ENCODE assay signal across 24 cellular contexts in genomic region chr13:95955719-95956118, GRCh38.
DNase-seq lines count a peak whose midpoint lies in the region; ATAC-seq, FAIRE-seq and TF ChIP-seq lines count a peak whose summit lies in the region.
"Had no signal": no experiment of that assay in that cellular context is flagged by ENCODE, and none has a peak within 500 bp of the region (broad histone marks: within the 10 kb centered on the region; RNA-seq: fewer than 3 reads in every experiment).

No MANE protein-coding gene starts in this region.

- peaks cover 0 to 7% (median 2%) of the 10 kb centered on the region in 4 experiments; a peak in 2 of 7 replicates for H3K4me1 ChIP-seq in H1 (replicated peaks in 1 of 4; ENCODE audit: control insufficient read depth in 3 of 4, insufficient read depth in 4 of 4, low read length in 3 of 4)
- H3K4me1 ChIP-seq: A549; BE2C; BLaER1 treated with 17β-estradiol and CSF1 and Interleukin-3, amounts not matched to agents 10 nM and 100 nM had no signal

- H3K4ac ChIP-seq in H1 (replicated peaks; ENCODE audit: insufficient read length, low read depth, low read length): no peak overlapping the region

- CTCF ChIA-PET in WTC11 (lab: Charles Lee) (no interaction called here), H1 (lab: Charles Lee; ENCODE audit: partially characterized antibody) (interaction anchor here (0.6 kb wide), 1 partner anchor 13 kb away, joined by 4 read pairs; no protein-coding TSS in a partner anchor)

- no peaks in the 10 kb centered on the region for H4K20me1 ChIP-seq in H1 (replicated peaks in 1 of 2; ENCODE audit: control insufficient read depth in 1 of 2, insufficient read depth in 2 of 2, low read length in 2 of 2)
- H4K20me1 ChIP-seq: BLaER1 treated with 17β-estradiol and CSF1 and Interleukin-3, amounts not matched to agents 10 nM and 100 nM had no signal

- no peak overlapping the region for H2AK5ac ChIP-seq in H1 (ENCODE audit: low read depth, low read length)

- TF ChIP-seq POLR2A in H54 (IDR thresholded peaks at IDR 0.05; ENCODE audit: low read depth, low read length) (no peak), H1 (IDR thresholded peaks at IDR 0.05; ENCODE audit: control extremely low read depth in 1 of 2, low read depth in 2 of 2, low read length in 2 of 2) (no peak)

- H3K4me2 ChIP-seq in H1 (ENCODE audit: insufficient read depth in 1 of 2, low read depth in 2 of 2, low read length in 2 of 2): no peak overlapping the region
- H3K4me2 ChIP-seq: A549; BLaER1 treated with 17β-estradiol and CSF1 and Interleukin-3, amounts not matched to agents 10 nM and 100 nM had no signal

- peak overlapping the region; percentile 44 for H2BK120ac ChIP-seq in H1 (replicated peaks; ENCODE audit: low read depth, low read length)

- H2BK12ac ChIP-seq in H1 (ENCODE audit: low read depth, low read length): no peak overlapping the region

- no peaks in the 10 kb centered on the region for H3K79me1 ChIP-seq in H1 (ENCODE audit: low read depth, low read length)

- TF ChIP-seq CTCF in WTC11 (IDR thresholded peaks at IDR 0.05) (no peak), H1 (IDR thresholded peaks at IDR 0.05; ENCODE audit: control extremely low read depth in 1 of 3, insufficient read depth in 1 of 3, low read depth in 1 of 3, low read length in 3 of 3) (no peak), osteocyte (IDR thresholded peaks at IDR 0.05) (no peak)

- no peak overlapping the region for H3K9ac ChIP-seq in H1 (replicated peaks in 1 of 4; ENCODE audit: extremely low read depth in 1 of 4, low read depth in 3 of 4, low read length in 3 of 4)
- H3K9ac ChIP-seq: BLaER1 treated with 17β-estradiol and CSF1 and Interleukin-3, amounts not matched to agents 10 nM and 100 nM had no signal

- ATAC-seq in WTC11: no peak
- ATAC-seq: A549, HCT116 had no signal

- TF ChIP-seq RAD21 in H1 (IDR thresholded peaks at IDR 0.05 in 1 of 2, conservative IDR thresholded peaks at IDR 0.05 in 1 of 2; ENCODE audit: low read depth in 2 of 2, low read length in 2 of 2): no peak

- peaks cover 83% of the 10 kb centered on the region for H3K36me3 Mint-ChIP-seq in WTC11
- H3K36me3 Mint-ChIP-seq in osteocyte (ENCODE audit: unreplicated experiment): peaks cover 35% of the 10 kb centered on the region
- H3K36me3 Mint-ChIP-seq: CD8-positive, alpha-beta memory T cell had no signal

- H3K4me1 Mint-ChIP-seq in WTC11 (peaks cover 41% of the 10 kb centered on the region), osteocyte (ENCODE audit: unreplicated experiment) (no peaks in the 10 kb centered on the region)
- H3K4me1 Mint-ChIP-seq: CD8-positive, alpha-beta memory T cell had no signal

- FAIRE-seq in H54 (lab: Jason Lieb, UNC) (peak; percentile 27), H1 (lab: Jason Lieb, UNC) (no peak)
- FAIRE-seq: A549, D721Med, GM18507 had no signal

- no peak overlapping the region for H3K23ac ChIP-seq in H1 (ENCODE audit: insufficient read length)

- H3K9me3 Mint-ChIP-seq in WTC11 (peaks cover 62% of the 10 kb centered on the region), osteocyte (ENCODE audit: unreplicated experiment) (peaks cover 21% of the 10 kb centered on the region)

- H4K8ac ChIP-seq in H1 (ENCODE audit: extremely low read depth, insufficient read depth, low read length): no peak overlapping the region

- DNase-seq in H54 (ENCODE audit: insufficient read length, low spot score) (no peak), WTC11 (ENCODE audit: low spot score) (no peak), H1 (ENCODE audit: low read depth in 1 of 2, low spot score in 2 of 2) (no peak), osteocyte (ENCODE audit: extremely low spot score, unreplicated experiment) (no peak)
- no peak for DNase-seq in activated CD4-positive, CD25-positive, alpha-beta regulatory T cell treated with anti-CD3 and anti-CD28 coated beads, Interleukin-2, amount 50 U/mL, for 72 hours
- DNase-seq in activated CD4-positive, alpha-beta T cell treated with anti-CD3 and anti-CD28 coated beads for 4 hours: no peak
- DNase-seq: 8988T; ACHN; AML-193; BE2C; CD4-positive, alpha-beta T cell; CD8-positive, alpha-beta memory T cell; DMS 273 treated with DMSO at 0.1 percent for 48 hours; DMS79; EL; GDM1; GOT3; H9 had no signal

- POLR2A ChIA-PET in WTC11 (lab: Charles Lee): no interaction called here
- POLR2A ChIA-PET in H1 (lab: Charles Lee; ENCODE audit: partially characterized antibody): no interaction called here

- H3K27ac ChIP-seq in H1 (ENCODE audit: low read depth, low read length): no peak overlapping the region
- H3K27ac ChIP-seq: A549; BLaER1 treated with 17β-estradiol and CSF1 and Interleukin-3, amounts not matched to agents 10 nM and 100 nM had no signal

- H3K9me3 ChIP-seq in H1 (ENCODE audit: insufficient read depth in 2 of 2, low read depth in 1 of 2, low read length in 1 of 2): peaks cover 4 to 25% of the 10 kb centered on the region in 2 experiments; a peak in 3 of 4 replicates
- H3K9me3 ChIP-seq: BE2C had no signal

- TF ChIP-seq EP300 in H1 (IDR thresholded peaks at IDR 0.05; ENCODE audit: borderline replicate concordance in 1 of 2, low read depth in 2 of 2, low read length in 2 of 2): no peak

- no peak overlapping the region for H2BK20ac ChIP-seq in H1 (ENCODE audit: low read length)

- H3K56ac ChIP-seq in H1 (replicated peaks; ENCODE audit: insufficient read length, low read depth, low read length): no peak overlapping the region

- H3K27me3 Mint-ChIP-seq in WTC11 (ENCODE audit: low read depth): no peaks in the 10 kb centered on the region
- H3K27me3 Mint-ChIP-seq in osteocyte (ENCODE audit: unreplicated experiment): no peaks in the 10 kb centered on the region
- H3K27me3 Mint-ChIP-seq: CD4-positive, alpha-beta T cell; CD8-positive, alpha-beta memory T cell had no signal

- H3K79me2 ChIP-seq in H1 (ENCODE audit: control insufficient read depth in 1 of 2, insufficient read depth in 2 of 2, low read length in 2 of 2): no peaks in the 10 kb centered on the region

- peak overlapping the region; percentile 42 for H4K91ac ChIP-seq in H1 (replicated peaks; ENCODE audit: insufficient read length, low read length)

- H3K27me3 ChIP-seq in H1 (replicated peaks in 1 of 4; ENCODE audit: control insufficient read depth in 3 of 4, extremely low read depth in 1 of 4, insufficient read depth in 3 of 4, low read length in 3 of 4): no peaks in the 10 kb centered on the region
- H3K27me3 ChIP-seq: BE2C; BLaER1 treated with 17β-estradiol and CSF1 and Interleukin-3, amounts not matched to agents 10 nM and 100 nM had no signal

- H3K4me3 Mint-ChIP-seq in WTC11: no peak overlapping the region
- H3K4me3 Mint-ChIP-seq in osteocyte (ENCODE audit: unreplicated experiment): no peak overlapping the region
- H3K4me3 Mint-ChIP-seq: CD14-positive monocyte; CD4-positive, alpha-beta T cell; CD8-positive, alpha-beta memory T cell; H9 had no signal

- H4K5ac ChIP-seq in H1 (ENCODE audit: insufficient read length, low read depth, low read length): no peak overlapping the region

- 94% methylated on average over 3 of the region's 3 CpGs; no CpG with 5 or more reads in 1 of the 2 experiments for WGBS in H1 (ENCODE audit: extremely low coverage in 1 of 2, insufficient coverage in 1 of 2, insufficient read length in 1 of 2, insufficient replicate concordance in 2 of 2, low coverage in 1 of 2, low lambda C conversion rate in 2 of 2, missing lambda C conversion rate in 1 of 2), 2 experiments

- H3K36me3 ChIP-seq in H1 (ENCODE audit: control insufficient read depth in 2 of 4, insufficient read depth in 4 of 4, low read length in 3 of 4): peaks cover 0 to 20% (median 4%) of the 10 kb centered on the region in 4 experiments; a peak in 4 of 8 replicates
- H3K36me3 ChIP-seq: BLaER1 treated with 17β-estradiol and CSF1 and Interleukin-3, amounts not matched to agents 10 nM and 100 nM had no signal

- H3K27ac Mint-ChIP-seq in WTC11 (peak overlapping the region; percentile 97), osteocyte (ENCODE audit: unreplicated experiment) (no peak overlapping the region)
- H3K27ac Mint-ChIP-seq: CD14-positive monocyte; CD4-positive, alpha-beta T cell; CD8-positive, alpha-beta memory T cell had no signal

- H2AFZ ChIP-seq in H1 (ENCODE audit: low read length): no peak overlapping the region

- no peak overlapping the region for H2BK5ac ChIP-seq in H1 (ENCODE audit: low read depth, low read length)

- H2BK15ac ChIP-seq in H1 (ENCODE audit: low read length): no peak overlapping the region

- no peaks in the 10 kb centered on the region for H3K23me2 ChIP-seq in H1 (ENCODE audit: low read depth, low read length)

- no peak overlapping the region for H3K18ac ChIP-seq in H1 (ENCODE audit: extremely low read depth, low read length)

- no peak overlapping the region for H3K4me3 ChIP-seq in H1 (ENCODE audit: extremely low read depth in 1 of 4, insufficient read depth in 2 of 4, low read depth in 3 of 4, low read length in 4 of 4)
- H3K4me3 ChIP-seq: A549; BLaER1 treated with 17β-estradiol and CSF1 and Interleukin-3, amounts not matched to agents 10 nM and 100 nM had no signal

- no peak overlapping the region for H3K14ac ChIP-seq in H1 (ENCODE audit: insufficient read length)

TF ChIP-seq in WTC11, 78 proteins besides CTCF, POLR2A, EP300 and RAD21 (continues in another document):
- TF ChIP-seq, protein P1, sequence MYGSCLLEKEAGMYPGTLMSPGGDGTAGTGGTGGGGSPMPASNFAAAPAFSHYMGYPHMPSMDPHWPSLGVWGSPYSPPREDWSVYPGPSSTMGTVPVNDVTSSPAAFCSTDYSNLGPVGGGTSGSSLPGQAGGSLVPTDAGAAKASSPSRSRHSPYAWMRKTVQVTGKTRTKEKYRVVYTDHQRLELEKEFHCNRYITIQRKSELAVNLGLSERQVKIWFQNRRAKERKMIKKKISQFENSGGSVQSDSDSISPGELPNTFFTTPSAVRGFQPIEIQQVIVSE (CRISPR knock-in tag; IDR thresholded peaks at IDR 0.05; ENCODE audit: borderline replicate concordance): no peak
- no peak for TF ChIP-seq ZNF121 (CRISPR knock-in tag; IDR thresholded peaks at IDR 0.05)
- no peak for TF ChIP-seq NFYB (CRISPR knock-in tag; conservative IDR thresholded peaks at IDR 0.05; ENCODE audit: low read depth)
- TF ChIP-seq CREM (CRISPR knock-in tag; IDR thresholded peaks at IDR 0.05): no peak
- TF ChIP-seq TCF7 (CRISPR knock-in tag; IDR thresholded peaks at IDR 0.05; ENCODE audit: low read depth): no peak

TF ChIP-seq in H1, 55 proteins besides CTCF, POLR2A, EP300 and RAD21:
- TF ChIP-seq SRF (IDR thresholded peaks at IDR 0.05; ENCODE audit: low read depth, low read length) (no peak), POLR2AphosphoS5 (IDR thresholded peaks at IDR 0.05; ENCODE audit: low read depth, low read length) (no peak), MAFK (IDR thresholded peaks at IDR 0.05; ENCODE audit: low read depth, low read length) (no peak), TBP (IDR thresholded peaks at IDR 0.05; ENCODE audit: low read depth, low read length) (no peak), TAF7 (optimal IDR thresholded peaks at IDR 0.05; ENCODE audit: borderline replicate concordance, low read depth, low read length) (no peak), KDM5A (IDR thresholded peaks at IDR 0.05; ENCODE audit: low read length) (no peak), POU5F1 (IDR thresholded peaks at IDR 0.05; ENCODE audit: low read depth, low read length) (no peak)
